ENCODE assay signal across 11 cellular contexts in the genomic region with DNA sequence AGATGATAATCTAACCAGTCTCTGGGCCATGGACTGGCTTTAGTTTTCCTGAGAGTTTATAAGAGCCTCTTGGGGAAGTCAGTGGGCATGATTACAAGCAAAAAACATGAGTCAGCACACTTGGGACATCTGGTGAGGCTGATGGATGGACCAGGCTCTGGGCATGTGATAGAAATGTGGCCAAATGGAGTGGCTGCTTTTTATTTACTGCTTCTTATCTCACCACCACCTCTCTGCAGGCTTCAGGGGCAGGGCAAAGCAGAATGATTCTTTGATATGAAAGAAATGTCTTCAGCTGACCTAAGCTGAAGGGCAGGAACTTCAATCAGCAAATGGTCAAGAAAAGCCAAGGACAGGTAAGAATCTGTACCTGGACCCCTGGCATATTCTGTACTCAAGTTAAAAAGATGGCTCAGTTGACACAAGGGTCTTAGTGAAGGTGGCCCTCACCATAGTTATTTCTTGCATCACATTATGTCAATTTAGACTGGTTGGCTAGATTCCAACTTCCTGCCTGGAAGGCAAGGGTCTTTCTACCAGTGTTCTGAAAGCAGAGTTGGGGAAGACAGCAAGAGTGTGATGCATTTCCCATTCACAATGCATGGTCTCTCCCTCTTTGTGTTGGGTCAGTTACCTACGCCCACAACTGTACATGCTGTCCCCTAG.
A peak's percentile ranks its signal among the peaks of the same experiment; 100 is the strongest.
DNase-seq lines count a peak whose midpoint lies in the region; ATAC-seq and TF ChIP-seq lines count a peak whose summit lies in the region.
"Had no signal": no experiment of that assay in that cellular context is flagged by ENCODE, and none has a peak within 500 bp of the region (broad histone marks: within the 10 kb centered on the region; RNA-seq: fewer than 3 reads in every experiment).

No MANE protein-coding gene starts in this region.

- no peak for TF ChIP-seq CTCF in KMS-11 (conservative IDR thresholded peaks at IDR 0.05; ENCODE audit: low read depth, low read length)
- TF ChIP-seq CTCF in nephron progenitor cell (IDR thresholded peaks at IDR 0.05) = no peak

- H3K4me1 Mint-ChIP-seq in nephron progenitor cell = peaks cover 39% of the 10 kb centered on the region
- H3K4me1 Mint-ChIP-seq in activated T-helper 1 cell treated with anti-CD3 and anti-CD28 coated beads, Interleukin-12 subunit alpha, Interleukin-12 subunit beta, Interleukin-2, Interleukin-4 antibody, amounts not matched to agents 30 ng/mL and 10 ng/mL and 1 ng/mL, durations not matched to agents 14 hours and 24 hours and 36 hours (ENCODE audit: low read depth) = peaks cover 37% of the 10 kb centered on the region

- H3K27me3 Mint-ChIP-seq in nephron progenitor cell (ENCODE audit: low read depth, poor library complexity) = no peaks in the 10 kb centered on the region
- peaks cover 9% of the 10 kb centered on the region for H3K27me3 Mint-ChIP-seq in activated T-helper 1 cell treated with anti-CD3 and anti-CD28 coated beads, Interleukin-12 subunit alpha, Interleukin-12 subunit beta, Interleukin-2, Interleukin-4 antibody, amounts not matched to agents 30 ng/mL and 10 ng/mL and 1 ng/mL, durations not matched to agents 14 hours and 24 hours and 36 hours (ENCODE audit: insufficient read depth)

- H3K9me3 Mint-ChIP-seq in nephron progenitor cell = no peaks in the 10 kb centered on the region
- no peaks in the 10 kb centered on the region for H3K9me3 Mint-ChIP-seq in activated T-helper 1 cell treated with anti-CD3 and anti-CD28 coated beads, Interleukin-12 subunit alpha, Interleukin-12 subunit beta, Interleukin-2, Interleukin-4 antibody, amounts not matched to agents 30 ng/mL and 10 ng/mL and 1 ng/mL, durations not matched to agents 14 hours and 24 hours and 36 hours

- H3K4me3 Mint-ChIP-seq in nephron progenitor cell = no peak overlapping the region
- H3K4me3 Mint-ChIP-seq in activated T-helper 1 cell treated with anti-CD3 and anti-CD28 coated beads, Interleukin-12 subunit alpha, Interleukin-12 subunit beta, Interleukin-2, Interleukin-4 antibody, amounts not matched to agents 30 ng/mL and 10 ng/mL and 1 ng/mL, durations not matched to agents 14 hours and 24 hours and 36 hours = no peak overlapping the region

- peak overlapping the region; percentile 92 for H3K4me2 ChIP-seq in KMS-11

- H2AFZ ChIP-seq in KMS-11 (ENCODE audit: low read depth) = no peak overlapping the region

- H3K4me1 ChIP-seq in KMS-11 (ENCODE audit: low read depth, poor library complexity, severe bottlenecking) = peaks cover 99% of the 10 kb centered on the region

- H3K27ac Mint-ChIP-seq in nephron progenitor cell = peak overlapping the region; percentile 44
- no peak overlapping the region for H3K27ac Mint-ChIP-seq in activated T-helper 1 cell treated with anti-CD3 and anti-CD28 coated beads, Interleukin-12 subunit alpha, Interleukin-12 subunit beta, Interleukin-2, Interleukin-4 antibody, amounts not matched to agents 30 ng/mL and 10 ng/mL and 1 ng/mL, durations not matched to agents 14 hours and 24 hours and 36 hours

- no peaks in the 10 kb centered on the region for H3K36me3 Mint-ChIP-seq in nephron progenitor cell (ENCODE audit: low read depth)
- H3K36me3 Mint-ChIP-seq in activated T-helper 1 cell treated with anti-CD3 and anti-CD28 coated beads, Interleukin-12 subunit alpha, Interleukin-12 subunit beta, Interleukin-2, Interleukin-4 antibody, amounts not matched to agents 30 ng/mL and 10 ng/mL and 1 ng/mL, durations not matched to agents 14 hours and 24 hours and 36 hours (ENCODE audit: low read depth) = no peaks in the 10 kb centered on the region

- H3K4me3 ChIP-seq in KMS-11 (IDR thresholded peaks at IDR 0.05; ENCODE audit: insufficient read depth, low read depth, low read length) = no peak overlapping the region

- no peak overlapping the region; the same call in 1 of the 2 replicates for H3K27ac ChIP-seq in KMS-11

- H3K36me3 ChIP-seq in KMS-11 (ENCODE audit: insufficient read depth) = no peaks in the 10 kb centered on the region

- no peak for ATAC-seq in GM21447 (IDR thresholded peaks at IDR 0.05; ENCODE audit: unreplicated experiment)

- DNase-seq in DMS 273 (lab: John Stamatoyannopoulos, UW; ENCODE audit: unreplicated experiment) (peak; percentile 78), astrocyte of the hippocampus (ENCODE audit: low read depth, low spot score) (peak; percentile 50), nephron progenitor cell (no peak), NCI-H187 (lab: John Stamatoyannopoulos, UW) (no peak), SW480 (ENCODE audit: low spot score) (no peak)
- no peak for DNase-seq in activated T-helper 1 cell treated with anti-CD3 and anti-CD28 coated beads, Interleukin-12 subunit alpha, Interleukin-12 subunit beta, Interleukin-2, Interleukin-4 antibody, amounts not matched to agents 30 ng/mL and 10 ng/mL and 1 ng/mL, durations not matched to agents 14 hours and 24 hours and 36 hours (ENCODE audit: low spot score)
- DNase-seq: NCI-H446 treated with DMSO at 0.1 percent for 48 hours; stimulated activated naive CD4-positive, alpha-beta T cell; T-helper 9 cell had no signal

- H3K9ac ChIP-seq in KMS-11 = no peak overlapping the region

- intact Hi-C loops in activated T-helper 1 cell treated with anti-CD3 and anti-CD28 coated beads, Interleukin-12 subunit alpha, Interleukin-12 subunit beta, Interleukin-2, Interleukin-4 antibody, amounts not matched to agents 30 ng/mL and 10 ng/mL and 1 ng/mL, durations not matched to agents 14 hours and 24 hours and 36 hours (cut with micrococcal nuclease) = loop anchor here (10.0 kb wide), 1 partner anchor 593 kb away; no protein-coding TSS in a partner anchor

- H3K27me3 ChIP-seq in KMS-11 (ENCODE audit: insufficient read depth, low read depth) = no peaks in the 10 kb centered on the region

- no peaks in the 10 kb centered on the region for H3K79me2 ChIP-seq in KMS-11 (ENCODE audit: insufficient read depth, low read depth)

- no peaks in the 10 kb centered on the region for H4K20me1 ChIP-seq in KMS-11 (ENCODE audit: insufficient read depth)

Comparison
In these comparisons a context has a peak if more than half of its experiments do, and no peak if none do; other contexts are left out.
1. DNase-seq: peak in DMS 273 (single experiment) and astrocyte of the hippocampus (single experiment); none in nephron progenitor cell (single experiment), NCI-H187 (0 of 2), SW480 (single experiment) and activated T-helper 1 cell treated with anti-CD3 and anti-CD28 coated beads, Interleukin-12 subunit alpha, Interleukin-12 subunit beta, Interleukin-2, Interleukin-4 antibody, amounts not matched to agents 30 ng/mL and 10 ng/mL and 1 ng/mL, durations not matched to agents 14 hours and 24 hours and 36 hours (single experiment).